In the genomic region with DNA sequence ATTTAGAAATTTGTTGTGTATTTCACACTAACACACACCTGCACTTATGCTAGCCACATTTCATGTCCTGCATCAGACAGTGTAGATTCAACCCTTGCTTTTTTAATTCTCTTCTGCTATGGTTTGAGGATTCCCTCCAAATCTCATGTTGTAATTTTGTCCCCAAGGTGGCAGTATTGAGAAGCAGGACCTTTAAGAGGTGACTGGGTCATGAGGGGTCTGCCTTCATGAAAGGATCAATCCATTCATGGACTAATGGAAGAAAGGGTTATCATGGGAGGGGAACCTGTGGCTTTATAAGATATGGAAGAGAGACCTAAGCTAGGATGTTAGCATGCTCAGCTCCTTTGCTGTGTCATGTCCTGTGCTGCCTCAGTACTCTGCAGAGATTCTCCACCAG, we compare ENCODE assay signal across 9 cellular contexts.
A peak's percentile ranks its signal among the peaks of the same experiment; 100 is the strongest.
DNase-seq lines count a peak whose midpoint lies in the region; ATAC-seq and TF ChIP-seq lines count a peak whose summit lies in the region.
"Had no signal": no experiment of that assay in that cellular context is flagged by ENCODE, and none has a peak within 500 bp of the region (broad histone marks: within the 10 kb centered on the region; RNA-seq: fewer than 3 reads in every experiment).

No MANE protein-coding gene starts in this region.

- peaks cover 11 to 17% of the 10 kb centered on the region in 2 donors for H3K9me3 Mint-ChIP-seq in stimulated activated naive CD8-positive, alpha-beta T cell treated with anti-CD3 and anti-CD28 coated beads, Interleukin-15, amount 100 ng/mL, for 72 hours

- H3K4me2 ChIP-seq in SK-N-SH: no peak overlapping the region

- POLR2A ChIA-PET in SK-N-SH (lab: Yijun Ruan, JAX): no interaction called here

- no peak for TF ChIP-seq EP300 in SK-N-SH (IDR thresholded peaks at IDR 0.05; ENCODE audit: borderline replicate concordance in 1 of 2, low read depth in 1 of 2, low read length in 1 of 2)

- no peaks in the 10 kb centered on the region for H3K4me1 Mint-ChIP-seq in stimulated activated naive CD8-positive, alpha-beta T cell treated with anti-CD3 and anti-CD28 coated beads, Interleukin-15, amount 100 ng/mL, for 72 hours

- H3K27ac Mint-ChIP-seq in stimulated activated naive CD8-positive, alpha-beta T cell treated with anti-CD3 and anti-CD28 coated beads, Interleukin-15, amount 100 ng/mL, for 72 hours: no peak overlapping the region
- H3K27ac Mint-ChIP-seq: activated naive CD8-positive, alpha-beta T cell had no signal

- no peaks in the 10 kb centered on the region for H3K9me2 ChIP-seq in SK-N-SH

- H3F3A ChIP-seq in SK-N-SH (replicated peaks; ENCODE audit: insufficient read depth): peaks cover 3% of the 10 kb centered on the region

- CTCF ChIA-PET in SK-N-SH (lab: Yijun Ruan, JAX): interaction anchor here (0.6 to 1.4 kb wide), 7 partner anchors 10 to 1044 kb away, joined by 3 to 4 read pairs (median 3); no protein-coding TSS in a partner anchor

- H3K9ac ChIP-seq in SK-N-SH: no peak overlapping the region

- no peaks in the 10 kb centered on the region for H3K9me3 ChIP-seq in SK-N-SH

- no peaks in the 10 kb centered on the region for H3K27me3 Mint-ChIP-seq in stimulated activated naive CD8-positive, alpha-beta T cell treated with anti-CD3 and anti-CD28 coated beads, Interleukin-15, amount 100 ng/mL, for 72 hours
- H3K27me3 Mint-ChIP-seq: activated naive CD8-positive, alpha-beta T cell had no signal

- DNase-seq in Right ventricle myocardium superior (no peak), left cardiac atrium (no peak), SK-N-SH (peak; percentile 13), iPS DF 4.7 (ENCODE audit: extremely low read depth, low spot score) (peak; percentile 16)
- DNase-seq in stimulated activated naive CD8-positive, alpha-beta T cell treated with anti-CD3 and anti-CD28 coated beads, Interleukin-15, amount 100 ng/mL, for 72 hours: no peak
- DNase-seq in stimulated activated CD4-positive, alpha-beta T cell treated with anti-CD3 and anti-CD28 coated beads, Interleukin-15, amount 100 ng/mL, for 24 hours: no peak
- no peak for DNase-seq in activated effector memory CD4-positive, alpha-beta T cell treated with anti-CD3 and anti-CD28 coated beads, Interleukin-2, amount 50 U/mL, for 16 hours

- TF ChIP-seq RAD21 in SK-N-SH (IDR thresholded peaks at IDR 0.05; ENCODE audit: low read length): peak; percentile 79

- H3K4me1 ChIP-seq in SK-N-SH (ENCODE audit: control insufficient read depth in 1 of 2, insufficient read depth in 2 of 2, low read depth in 1 of 2, low read length in 1 of 2): peaks cover 5 to 10% of the 10 kb centered on the region in 2 experiments; a peak in 2 of 4 replicates

- H2AFZ ChIP-seq in SK-N-SH (ENCODE audit: low read depth): no peak overlapping the region

- no peaks in the 10 kb centered on the region for H3K27me3 ChIP-seq in SK-N-SH (ENCODE audit: insufficient read depth)

- no peaks in the 10 kb centered on the region for H3K79me2 ChIP-seq in SK-N-SH (ENCODE audit: insufficient read depth)

- no peaks in the 10 kb centered on the region for H4K20me1 ChIP-seq in SK-N-SH (ENCODE audit: insufficient read depth)

- no peak overlapping the region for H3K27ac ChIP-seq in SK-N-SH (ENCODE audit: low read depth in 2 of 2, low read length in 1 of 2)

- H3K4me3 ChIP-seq in SK-N-SH (ENCODE audit: low read depth in 2 of 2, low read length in 1 of 2): no peak overlapping the region

- intact Hi-C loops in Right ventricle myocardium superior (cut with DNase I) (loop anchor here (10.0 kb wide), 1 partner anchor 365 kb away; no protein-coding TSS in a partner anchor), left cardiac atrium (cut with DNase I) (loop anchor here (5.0 kb wide), 2 partner anchors 363 to 368 kb away; no protein-coding TSS in a partner anchor)

- TF ChIP-seq CTCF in SK-N-SH (IDR thresholded peaks at IDR 0.05): peak; percentile 72

- H3K36me3 ChIP-seq in SK-N-SH (replicated peaks in 1 of 2; ENCODE audit: control insufficient read depth in 1 of 2, insufficient read depth in 2 of 2, low read length in 1 of 2): no peaks in the 10 kb centered on the region

- no peak overlapping the region for H3K4me3 Mint-ChIP-seq in stimulated activated naive CD8-positive, alpha-beta T cell treated with anti-CD3 and anti-CD28 coated beads, Interleukin-15, amount 100 ng/mL, for 72 hours
- H3K4me3 Mint-ChIP-seq: activated naive CD8-positive, alpha-beta T cell had no signal

- ATAC-seq in Right ventricle myocardium superior (ENCODE audit: poor library complexity) (peak; percentile 49), left cardiac atrium (no peak), GM19395 (IDR thresholded peaks at IDR 0.05; ENCODE audit: unreplicated experiment) (no peak)
- ATAC-seq in stimulated activated naive CD8-positive, alpha-beta T cell treated with anti-CD3 and anti-CD28 coated beads, Interleukin-15, amount 100 ng/mL, for 72 hours: no peak

TF ChIP-seq in SK-N-SH, 30 proteins besides CTCF, POLR2A, EP300 and RAD21:
- no peak for TF ChIP-seq MEF2A (IDR thresholded peaks at IDR 0.05; ENCODE audit: borderline replicate concordance, low read depth)
- TF ChIP-seq GABPA (IDR thresholded peaks at IDR 0.05; ENCODE audit: low read depth): no peak
- TF ChIP-seq, protein P1, sequence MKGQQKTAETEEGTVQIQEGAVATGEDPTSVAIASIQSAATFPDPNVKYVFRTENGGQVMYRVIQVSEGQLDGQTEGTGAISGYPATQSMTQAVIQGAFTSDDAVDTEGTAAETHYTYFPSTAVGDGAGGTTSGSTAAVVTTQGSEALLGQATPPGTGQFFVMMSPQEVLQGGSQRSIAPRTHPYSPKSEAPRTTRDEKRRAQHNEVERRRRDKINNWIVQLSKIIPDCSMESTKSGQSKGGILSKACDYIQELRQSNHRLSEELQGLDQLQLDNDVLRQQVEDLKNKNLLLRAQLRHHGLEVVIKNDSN (IDR thresholded peaks at IDR 0.05; ENCODE audit: borderline replicate concordance, low read depth): no peak
- TF ChIP-seq SMC3 (IDR thresholded peaks at IDR 0.05; ENCODE audit: low read depth, low read length): peak; percentile 65
- TF ChIP-seq EZH2phosphoT487 (IDR thresholded peaks at IDR 0.05; ENCODE audit: borderline replicate concordance, low read depth): no peak
- TF ChIP-seq, protein P2, sequence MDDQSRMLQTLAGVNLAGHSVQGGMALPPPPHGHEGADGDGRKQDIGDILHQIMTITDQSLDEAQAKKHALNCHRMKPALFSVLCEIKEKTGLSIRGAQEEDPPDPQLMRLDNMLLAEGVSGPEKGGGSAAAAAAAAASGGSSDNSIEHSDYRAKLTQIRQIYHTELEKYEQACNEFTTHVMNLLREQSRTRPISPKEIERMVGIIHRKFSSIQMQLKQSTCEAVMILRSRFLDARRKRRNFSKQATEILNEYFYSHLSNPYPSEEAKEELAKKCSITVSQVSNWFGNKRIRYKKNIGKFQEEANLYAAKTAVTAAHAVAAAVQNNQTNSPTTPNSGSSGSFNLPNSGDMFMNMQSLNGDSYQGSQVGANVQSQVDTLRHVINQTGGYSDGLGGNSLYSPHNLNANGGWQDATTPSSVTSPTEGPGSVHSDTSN (IDR thresholded peaks at IDR 0.05): no peak
- no peak for TF ChIP-seq FOSL2 (IDR thresholded peaks at IDR 0.05; ENCODE audit: borderline replicate concordance, low read depth)

Comparison
In these comparisons a context has a peak if more than half of its experiments do, and no peak if none do; other contexts are left out.
1. DNase-seq: peak in SK-N-SH (single experiment) and iPS DF 4.7 (single experiment); none in Right ventricle myocardium superior (single experiment), left cardiac atrium (single experiment), stimulated activated naive CD8-positive, alpha-beta T cell treated with anti-CD3 and anti-CD28 coated beads, Interleukin-15, amount 100 ng/mL, for 72 hours (0 of 2), stimulated activated CD4-positive, alpha-beta T cell treated with anti-CD3 and anti-CD28 coated beads, Interleukin-15, amount 100 ng/mL, for 24 hours (single experiment) and activated effector memory CD4-positive, alpha-beta T cell treated with anti-CD3 and anti-CD28 coated beads, Interleukin-2, amount 50 U/mL, for 16 hours (single experiment).